In the genomic region with DNA sequence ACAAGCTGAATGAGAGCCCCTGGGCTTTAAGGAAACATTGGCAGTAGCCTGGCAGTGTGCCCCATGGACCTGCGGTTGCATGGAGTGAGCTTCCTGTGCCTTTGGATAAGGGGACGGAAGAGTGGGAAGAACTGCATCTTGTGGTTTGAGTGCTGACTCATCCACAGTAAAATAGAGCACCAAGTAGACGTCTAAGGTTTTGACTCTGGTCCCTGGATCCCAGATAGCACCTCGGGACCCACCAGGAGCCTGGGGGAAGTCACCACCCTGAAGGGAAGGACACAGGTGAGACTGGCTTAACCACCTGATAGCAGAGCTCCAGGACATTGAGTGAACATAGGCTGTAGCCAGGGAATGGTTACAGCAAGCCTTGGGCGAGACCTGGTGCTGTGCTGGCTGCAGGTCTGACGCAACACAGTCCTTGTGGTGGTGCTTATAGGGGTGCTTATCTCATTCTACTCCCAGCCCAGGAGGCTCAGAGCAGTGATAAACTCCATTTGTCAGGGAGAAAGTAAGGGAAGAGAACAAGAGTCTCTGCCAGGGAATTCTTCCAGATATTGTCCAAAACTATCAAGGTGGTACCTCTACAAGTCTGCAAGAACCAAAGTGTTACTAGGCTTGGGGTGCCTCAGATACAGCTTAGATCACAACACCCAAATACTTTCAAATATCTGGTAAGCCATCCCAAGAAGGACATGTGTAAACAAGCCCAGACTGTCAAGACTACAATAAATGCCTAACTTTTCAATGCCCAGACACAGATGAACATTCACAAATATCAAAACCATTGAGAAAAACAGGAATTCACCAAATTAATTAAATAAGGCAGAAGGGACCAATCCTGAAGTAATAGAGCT, we compare ENCODE assay signal across 14 cellular contexts.
DNase-seq lines count a peak whose midpoint lies in the region; ATAC-seq, FAIRE-seq and TF ChIP-seq lines count a peak whose summit lies in the region.
"Had no signal": no experiment of that assay in that cellular context is flagged by ENCODE, and none has a peak within 500 bp of the region (broad histone marks: within the 10 kb centered on the region; RNA-seq: fewer than 3 reads in every experiment).

No MANE protein-coding gene starts in this region.

- no peak for FAIRE-seq in astrocyte (lab: Jason Lieb, UNC)
- FAIRE-seq: islet of Langerhans had no signal

- H3K4me1 Mint-ChIP-seq in astrocyte (ENCODE audit: low read depth, unreplicated experiment): no peaks in the 10 kb centered on the region

- H3K4me3 Mint-ChIP-seq in astrocyte (ENCODE audit: unreplicated experiment): no peak overlapping the region

- H3K4me3 ChIP-seq in astrocyte (ENCODE audit: insufficient read depth, low read depth, low read length) (no peak overlapping the region), lower lobe of right lung (no peak overlapping the region)

- peak; percentile 6 for DNase-seq in EH (ENCODE audit: low read depth)
- DNase-seq in NCI-H226: peak; percentile 92
- peak; percentile 87 for DNase-seq in astrocyte (ENCODE audit: low read depth)
- DNase-seq in lower lobe of right lung: peak; percentile 62
- DNase-seq in NCI-H1105 (lab: John Stamatoyannopoulos, UW): no peak
- DNase-seq in C1 segment of cervical spinal cord (lab: John Stamatoyannopoulos, UW): no peak
- no peak for DNase-seq in GM13976 (ENCODE audit: low spot score)
- DNase-seq: activated CD8-positive, alpha-beta memory T cell treated with anti-CD3 and anti-CD28 coated beads, Interleukin-2, amount 50 U/mL, for 4 hours; anterior cingulate cortex; KG1; stimulated activated naive CD4-positive, alpha-beta T cell treated with Interleukin-2 at 50 U/mL for 16 hours; T-helper 1 cell had no signal

- H3K36me3 Mint-ChIP-seq in astrocyte (ENCODE audit: low read depth, unreplicated experiment): no peaks in the 10 kb centered on the region

- H3K4me2 ChIP-seq in astrocyte (ENCODE audit: low read length): no peak overlapping the region

- intact Hi-C loops in lower lobe of right lung (cut with DNase I): no loop called here

- in situ Hi-C loops in GM13976 (cut with MboI; ENCODE audit: low sequenced_read_pairs, unreplicated experiment): no loop called here

- H3K36me3 ChIP-seq in astrocyte (ENCODE audit: insufficient read depth, low read length) (no peaks in the 10 kb centered on the region), lower lobe of right lung (no peaks in the 10 kb centered on the region)

- no peak overlapping the region for H3K9ac ChIP-seq in astrocyte (ENCODE audit: low read length)

- H3K4me1 ChIP-seq in astrocyte (ENCODE audit: insufficient read depth, low read length) (no peaks in the 10 kb centered on the region), lower lobe of right lung (peaks cover 3% of the 10 kb centered on the region)

- no peak overlapping the region for H3K27ac Mint-ChIP-seq in astrocyte (ENCODE audit: unreplicated experiment)

- H2AFZ ChIP-seq in astrocyte (ENCODE audit: low read depth, low read length): no peak overlapping the region

- H3K27me3 ChIP-seq in astrocyte (ENCODE audit: insufficient read depth, low read length) (no peaks in the 10 kb centered on the region), lower lobe of right lung (ENCODE audit: low read depth) (no peaks in the 10 kb centered on the region)

- H3K27ac ChIP-seq in astrocyte (ENCODE audit: low read depth, low read length) (no peak overlapping the region), lower lobe of right lung (no peak overlapping the region)

- ATAC-seq in lower lobe of right lung (peak; percentile 86 to 93), HG03342 (IDR thresholded peaks at IDR 0.05; ENCODE audit: unreplicated experiment) (no peak)

- H3K79me2 ChIP-seq in astrocyte (ENCODE audit: insufficient read depth, low read length): no peaks in the 10 kb centered on the region

- TF ChIP-seq CTCF in astrocyte (IDR thresholded peaks at IDR 0.05; ENCODE audit: insufficient read depth, low read depth, low read length): no peak
- TF ChIP-seq CTCF in lower lobe of right lung (IDR thresholded peaks at IDR 0.05): no peak
- TF ChIP-seq CTCF in GM13976 (IDR thresholded peaks at IDR 0.05; ENCODE audit: borderline replicate concordance, control extremely low read depth, extremely low read depth, insufficient read depth, missing control alignments): no peak

- H3K9me3 ChIP-seq in astrocyte (ENCODE audit: insufficient read depth, low read depth, low read length): no peaks in the 10 kb centered on the region
- H3K9me3 ChIP-seq in lower lobe of right lung: no peaks in the 10 kb centered on the region

- no peaks in the 10 kb centered on the region for H3K9me3 Mint-ChIP-seq in astrocyte (ENCODE audit: unreplicated experiment)

- no peaks in the 10 kb centered on the region for H3K27me3 Mint-ChIP-seq in astrocyte (ENCODE audit: low read depth, unreplicated experiment)

- no peaks in the 10 kb centered on the region for H4K20me1 ChIP-seq in astrocyte (ENCODE audit: insufficient read depth, low read length)

Comparison
In these comparisons a context has a peak if more than half of its experiments do, and no peak if none do; other contexts are left out.
1. DNase-seq: peak in EH (single experiment), NCI-H226 (single experiment), astrocyte (single experiment) and lower lobe of right lung (single experiment); none in NCI-H1105 (single experiment), C1 segment of cervical spinal cord (0 of 14) and GM13976 (single experiment).